ENCODE assay signal across 8 cellular contexts in genomic region chr1:156600733-156601121, GRCh38. TPM values are rescaled to one million over a fixed set of nuclear protein-coding genes. Genes with fewer than 3 reads are reported as not detected.
DNase-seq lines count a peak whose midpoint lies in the region; ATAC-seq and TF ChIP-seq lines count a peak whose summit lies in the region.

No MANE protein-coding gene starts in this region.

- peaks cover 20 to 28% of the 10 kb centered on the region in 2 donors for H3K4me1 Mint-ChIP-seq in natural killer cell

- peak overlapping the region; percentile 92 for H3K4me2 ChIP-seq in BLaER1

- H3K27ac Mint-ChIP-seq in natural killer cell, result peak overlapping the region; percentile 90 to 92

- no peaks in the 10 kb centered on the region for H3K9me3 Mint-ChIP-seq in natural killer cell

- H3K36me3 Mint-ChIP-seq in natural killer cell, result no peaks in the 10 kb centered on the region

- peak overlapping the region; percentile 99 for H3K4me3 Mint-ChIP-seq in natural killer cell

- DNase-seq in M059J (ENCODE audit: low read depth) (peak; percentile 13), natural killer cell (no peak), NCI-H82 (lab: John Stamatoyannopoulos, UW) (no peak), NCI-H1092 treated with DMSO at 0.1 percent for 48 hours (lab: John Stamatoyannopoulos, UW) (no peak)

- H3K27ac ChIP-seq in BLaER1, result peak overlapping the region; percentile 88
- no peak overlapping the region for H3K27ac ChIP-seq in duodenal mucosa (ENCODE audit: low read depth, low read length)

- ATAC-seq in natural killer cell, result no peak
- no peak for ATAC-seq in HG02840 (IDR thresholded peaks at IDR 0.05; ENCODE audit: low FRiP score, unreplicated experiment)
- ATAC-seq in GM19452 (IDR thresholded peaks at IDR 0.05; ENCODE audit: unreplicated experiment), result no peak

- H3K9ac ChIP-seq in BLaER1 (peak overlapping the region; percentile 86), duodenal mucosa (ENCODE audit: low read depth in 1 of 2, low read length in 2 of 2) (peak overlapping the region; percentile 79 to 89)

- no peaks in the 10 kb centered on the region for H3K27me3 ChIP-seq in BLaER1
- no peaks in the 10 kb centered on the region for H3K27me3 ChIP-seq in duodenal mucosa (ENCODE audit: control insufficient read depth in 1 of 2, insufficient read depth in 2 of 2, low read length in 2 of 2)

- peaks cover 11% of the 10 kb centered on the region; the same call in 1 of the 2 replicates for H4K20me1 ChIP-seq in BLaER1

- intact Hi-C loops in natural killer cell (cut with micrococcal nuclease), result loop anchor here (1.0 to 2.0 kb wide), 3 partner anchors 9 to 144 kb away; partner anchors contain the start of gene NAXE

- no peaks in the 10 kb centered on the region for H3K27me3 Mint-ChIP-seq in natural killer cell (ENCODE audit: low read depth in 2 of 2)

- peaks cover 36% of the 10 kb centered on the region for H3K36me3 ChIP-seq in BLaER1
- peaks cover 7 to 27% of the 10 kb centered on the region in 2 donors for H3K36me3 ChIP-seq in duodenal mucosa (ENCODE audit: control insufficient read depth in 1 of 2, insufficient read depth in 2 of 2, low read length in 2 of 2)

- H3K9me3 ChIP-seq in BLaER1, result no peaks in the 10 kb centered on the region
- H3K9me3 ChIP-seq in duodenal mucosa (ENCODE audit: control insufficient read depth in 1 of 2, low read length in 2 of 2), result no peaks in the 10 kb centered on the region

- peak overlapping the region; percentile 78 for H3K4me3 ChIP-seq in BLaER1
- peak overlapping the region; percentile 85 to 98 for H3K4me3 ChIP-seq in duodenal mucosa (ENCODE audit: low read depth in 1 of 2, low read length in 2 of 2)

- H3K4me1 ChIP-seq in BLaER1 (peaks cover 30% of the 10 kb centered on the region), duodenal mucosa (ENCODE audit: control insufficient read depth in 1 of 2, insufficient read depth in 2 of 2, low read length in 2 of 2) (peaks cover 14 to 18% of the 10 kb centered on the region in 2 donors)

- no peak for TF ChIP-seq CTCF in natural killer cell (IDR thresholded peaks at IDR 0.05)

RNA-seq across cellular contexts. Expression of gene GPATCH4, which starts 0.6 kb away (rescaled TPM):
- total RNA-seq in M059J (2014; rRNA removed; shearing (Covaris generic)), result 16.9 and 20.7 TPM in 2 replicates
- total RNA-seq in natural killer cell, result 10 to 100 TPM; 19.3 to 27.3 (median 22.1) TPM

RNA-seq across cellular contexts. Expression of gene NAXE, which starts 9.2 kb away (rescaled TPM):
- 120 and 139 TPM in 2 replicates for total RNA-seq in M059J (2014; rRNA removed; shearing (Covaris generic))
- total RNA-seq in natural killer cell, result 10 to 100 TPM; 32.6 to 52.5 (median 36.6) TPM

RNA-seq across cellular contexts. Expression of gene HAPLN2, which starts 18.5 kb away (rescaled TPM):
- not detected in 2 replicates for total RNA-seq in M059J (2014; rRNA removed; shearing (Covaris generic))
- total RNA-seq in natural killer cell, result not detected

RNA-seq across cellular contexts. Expression of gene TTC24, which starts 21.2 kb away (rescaled TPM):
- total RNA-seq in M059J (2014; rRNA removed; shearing (Covaris generic)), result not detected in 2 replicates
- 1 to 10 TPM; 3.3 to 4.1 (median 4.0) TPM for total RNA-seq in natural killer cell

RNA-seq across cellular contexts. Expression of gene IQGAP3, which starts 28.4 kb away (rescaled TPM):
- 23.7 and 40.5 TPM in 2 replicates for total RNA-seq in M059J (2014; rRNA removed; shearing (Covaris generic))
- under 1 TPM; 0.08 to 0.21 (median 0.14) TPM for total RNA-seq in natural killer cell
